27 cellular contexts compared by ENCODE assay signal in genomic region chr1:69777933-69778332, GRCh38.
"Had no signal": no experiment of that assay in that cellular context is flagged by ENCODE, and none has a peak within 500 bp of the region (broad histone marks: within the 10 kb centered on the region; RNA-seq: fewer than 3 reads in every experiment).

No MANE protein-coding gene starts in this region.

- H3K36me3 ChIP-seq: ascending aorta, SJSA1 had no signal

- H3K4me1 ChIP-seq: ascending aorta, body of pancreas, SJSA1 had no signal

- H3K4me3 ChIP-seq: ascending aorta, body of pancreas, SJSA1 had no signal

- H3K4me3 Mint-ChIP-seq: activated CD8-positive, alpha-beta memory T cell treated with anti-CD3 and anti-CD28 coated beads, Interleukin-2, amount 10 ng/mL, durations not matched to agents 7 days and 5 days; activated naive CD8-positive, alpha-beta T cell treated with anti-CD3 and anti-CD28 coated beads, Interleukin-2, amount 50 U/mL, for 24 hours; activated T-cell treated with anti-CD3 and anti-CD28 coated beads, Interleukin-2, amount 50 U/mL, for 24 hours; activated T-helper 1 cell treated with anti-CD3 and anti-CD28 coated beads, Interleukin-12 subunit alpha, Interleukin-12 subunit beta, Interleukin-2, Interleukin-4 antibody, amounts not matched to agents 30 ng/mL and 10 ng/mL and 1 ng/mL, durations not matched to agents 14 hours and 24 hours and 36 hours; central memory CD8-positive, alpha-beta T cell; T-helper 1 cell treated with Interleukin-12 subunit alpha and Interleukin-12 subunit beta and Interleukin-4 antibody, amounts not matched to agents 30 μg/mL and 1 μg/mL, for 36 hours; WTC11 had no signal

- ATAC-seq: activated CD8-positive, alpha-beta memory T cell treated with anti-CD3 and anti-CD28 coated beads, Interleukin-2, amount 10 ng/mL, durations not matched to agents 7 days and 5 days; activated naive CD4-positive, alpha-beta T cell treated with anti-CD3 and anti-CD28 coated beads, Interleukin-2, amount 50 U/mL, for 72 hours; activated naive CD8-positive, alpha-beta T cell treated with anti-CD3 and anti-CD28 coated beads, Interleukin-2, amount 50 U/mL, for 24 hours; body of pancreas; HepG2; Panc1; SK-N-SH treated with all-trans-retinoic acid at 6 μM for 48 hours; WTC11 had no signal

- H3K4me1 Mint-ChIP-seq: activated CD8-positive, alpha-beta memory T cell treated with anti-CD3 and anti-CD28 coated beads, Interleukin-2, amount 10 ng/mL, durations not matched to agents 7 days and 5 days; central memory CD8-positive, alpha-beta T cell; WTC11 had no signal

- H3K27ac ChIP-seq: ascending aorta, body of pancreas, SJSA1 had no signal

- H3K36me3 Mint-ChIP-seq: activated CD8-positive, alpha-beta memory T cell treated with anti-CD3 and anti-CD28 coated beads, Interleukin-2, amount 10 ng/mL, durations not matched to agents 7 days and 5 days; activated naive CD4-positive, alpha-beta T cell treated with anti-CD3 and anti-CD28 coated beads, Interleukin-2, amount 50 U/mL, for 72 hours; WTC11 had no signal

- H3K9me3 ChIP-seq: ascending aorta, body of pancreas, SJSA1 had no signal

- DNase-seq: activated CD4-positive, alpha-beta T cell treated with anti-CD3 and anti-CD28 coated beads for 48 hours; activated CD4-positive, alpha-beta T cell treated with anti-CD3 and anti-CD28 coated beads, Interleukin-2, amount 50 U/mL, for 48 hours; activated CD4-positive, CD25-positive, alpha-beta regulatory T cell treated with anti-CD3 and anti-CD28 coated beads, Interleukin-2, amount 50 U/mL, for 72 hours; activated CD8-positive, alpha-beta memory T cell treated with anti-CD3 and anti-CD28 coated beads, Interleukin-2, amount 10 ng/mL, durations not matched to agents 7 days and 5 days; activated effector memory CD4-positive, alpha-beta T cell treated with Interleukin-2 at 50 U/mL for 16 hours; activated naive CD4-positive, alpha-beta T cell treated with Interleukin-2 at 50 U/mL for 16 hours; activated naive CD8-positive, alpha-beta T cell treated with anti-CD3 and anti-CD28 coated beads, Interleukin-2, amount 50 U/mL, for 24 hours; activated T-cell treated with anti-CD3 and anti-CD28 coated beads, Interleukin-2, amount 50 U/mL, for 24 hours; amniotic stem cell; body of pancreas; NCI-H1105 treated with DMSO at 0.1 percent for 48 hours; NCI-H1436 treated with DMSO at 0.1 percent for 48 hours; NCI-H187; NCI-H510A treated with DMSO at 0.1 percent for 48 hours; NCI-H69; Right ventricle myocardium superior; RPMI8226 had no signal

- H3K27me3 Mint-ChIP-seq: activated CD8-positive, alpha-beta memory T cell treated with anti-CD3 and anti-CD28 coated beads, Interleukin-2, amount 10 ng/mL, durations not matched to agents 7 days and 5 days; activated naive CD8-positive, alpha-beta T cell treated with anti-CD3 and anti-CD28 coated beads, Interleukin-2, amount 50 U/mL, for 24 hours; activated T-cell treated with anti-CD3 and anti-CD28 coated beads, Interleukin-2, amount 50 U/mL, for 24 hours; central memory CD8-positive, alpha-beta T cell had no signal

- H3K27ac Mint-ChIP-seq: activated CD8-positive, alpha-beta memory T cell treated with anti-CD3 and anti-CD28 coated beads, Interleukin-2, amount 10 ng/mL, durations not matched to agents 7 days and 5 days; activated naive CD4-positive, alpha-beta T cell treated with anti-CD3 and anti-CD28 coated beads, Interleukin-2, amount 50 U/mL, for 72 hours; activated naive CD8-positive, alpha-beta T cell treated with anti-CD3 and anti-CD28 coated beads, Interleukin-2, amount 50 U/mL, for 24 hours; activated T-cell treated with anti-CD3 and anti-CD28 coated beads, Interleukin-2, amount 50 U/mL, for 24 hours; activated T-helper 1 cell treated with anti-CD3 and anti-CD28 coated beads, Interleukin-12 subunit alpha, Interleukin-12 subunit beta, Interleukin-2, Interleukin-4 antibody, amounts not matched to agents 30 ng/mL and 10 ng/mL and 1 ng/mL, durations not matched to agents 14 hours and 24 hours and 36 hours; T-helper 1 cell treated with Interleukin-12 subunit alpha and Interleukin-12 subunit beta and Interleukin-4 antibody, amounts not matched to agents 30 μg/mL and 1 μg/mL, for 36 hours; WTC11 had no signal

- H3K27me3 ChIP-seq: ascending aorta, body of pancreas had no signal

- H3K9me3 Mint-ChIP-seq: activated naive CD8-positive, alpha-beta T cell treated with anti-CD3 and anti-CD28 coated beads, Interleukin-2, amount 50 U/mL, for 24 hours; activated T-helper 1 cell treated with anti-CD3 and anti-CD28 coated beads, Interleukin-12 subunit alpha, Interleukin-12 subunit beta, Interleukin-2, Interleukin-4 antibody, amounts not matched to agents 30 ng/mL and 10 ng/mL and 1 ng/mL, durations not matched to agents 14 hours and 24 hours and 36 hours; T-helper 1 cell treated with Interleukin-12 subunit alpha and Interleukin-12 subunit beta and Interleukin-4 antibody, amounts not matched to agents 30 μg/mL and 1 μg/mL, for 36 hours; WTC11 had no signal
